Comparison of ENCODE assay signal across 25 cellular contexts in genomic region chr4:149923736-149924135, GRCh38.
"Had no signal": no experiment of that assay in that cellular context is flagged by ENCODE, and none has a peak within 500 bp of the region (broad histone marks: within the 10 kb centered on the region; RNA-seq: fewer than 3 reads in every experiment).

No MANE protein-coding gene starts in this region.

- H3K4me1 Mint-ChIP-seq: activated CD4-positive, alpha-beta T cell treated with anti-CD3 and anti-CD28 coated beads, Interleukin-2, amount 10 ng/mL, durations not matched to agents 7 days and 5 days; activated naive CD8-positive, alpha-beta T cell treated with anti-CD3 and anti-CD28 coated beads, Interleukin-2, amount 50 U/mL, for 24 hours; nephron progenitor cell; T-helper 17 cell had no signal

- H3K36me3 Mint-ChIP-seq: type B pancreatic cell had no signal

- H3K27me3 ChIP-seq: heart left ventricle, sigmoid colon had no signal

- DNase-seq: activated CD4-positive, alpha-beta T cell treated with anti-CD3 and anti-CD28 coated beads, Interleukin-2, amount 10 ng/mL, durations not matched to agents 7 days and 5 days; activated CD8-positive, alpha-beta T cell treated with anti-CD3 and anti-CD28 coated beads for 36 hours; activated gamma-delta T cell; activated naive CD4-positive, alpha-beta T cell treated with anti-CD3 and anti-CD28 coated beads, Interleukin-2, amount 50 U/mL, for 16 hours; activated naive CD8-positive, alpha-beta T cell treated with anti-CD3 and anti-CD28 coated beads, Interleukin-2, amount 50 U/mL, for 24 hours; cerebellar nuclear complex; cortex of kidney; heart left ventricle; islet precursor cell; left cardiac atrium; mesenchymal stem cell; mucosa of descending colon; nephron progenitor cell; occipital lobe; sigmoid colon; stimulated activated CD4-positive, alpha-beta T cell treated with anti-CD3 and anti-CD28 coated beads, Interleukin-15, amount 100 ng/mL, for 24 hours; stimulated activated CD8-positive, alpha-beta memory T cell treated with anti-CD3 and anti-CD28 coated beads, Interleukin-4, amount 100 ng/mL, for 48 hours; stimulated activated naive CD4-positive, alpha-beta T cell; T-helper 17 cell had no signal

- H3K9me3 Mint-ChIP-seq: activated CD4-positive, alpha-beta T cell treated with anti-CD3 and anti-CD28 coated beads, Interleukin-2, amount 10 ng/mL, durations not matched to agents 7 days and 5 days; activated CD8-positive, alpha-beta T cell treated with anti-CD3 and anti-CD28 coated beads for 36 hours; activated naive CD8-positive, alpha-beta T cell treated with anti-CD3 and anti-CD28 coated beads, Interleukin-2, amount 50 U/mL, for 24 hours; activated T-helper 1 cell treated with anti-CD3 and anti-CD28 coated beads, Interleukin-12 subunit alpha, Interleukin-12 subunit beta, Interleukin-2, Interleukin-4 antibody, amounts not matched to agents 30 ng/mL and 10 ng/mL and 1 ng/mL, durations not matched to agents 14 hours and 24 hours and 36 hours; type B pancreatic cell had no signal

- H3K4me3 Mint-ChIP-seq: activated CD4-positive, alpha-beta T cell treated with anti-CD3 and anti-CD28 coated beads, Interleukin-2, amount 10 ng/mL, durations not matched to agents 7 days and 5 days; activated CD8-positive, alpha-beta T cell treated with anti-CD3 and anti-CD28 coated beads for 36 hours; activated naive CD8-positive, alpha-beta T cell treated with anti-CD3 and anti-CD28 coated beads, Interleukin-2, amount 50 U/mL, for 24 hours; activated T-helper 1 cell treated with anti-CD3 and anti-CD28 coated beads, Interleukin-12 subunit alpha, Interleukin-12 subunit beta, Interleukin-2, Interleukin-4 antibody, amounts not matched to agents 30 ng/mL and 10 ng/mL and 1 ng/mL, durations not matched to agents 14 hours and 24 hours and 36 hours; nephron progenitor cell; T-helper 17 cell; type B pancreatic cell had no signal

- H3K36me3 ChIP-seq: heart left ventricle, sigmoid colon, thoracic aorta had no signal

- H3K27me3 Mint-ChIP-seq: activated CD8-positive, alpha-beta T cell treated with anti-CD3 and anti-CD28 coated beads for 36 hours; activated naive CD8-positive, alpha-beta T cell treated with anti-CD3 and anti-CD28 coated beads, Interleukin-2, amount 50 U/mL, for 24 hours; T-helper 17 cell; type B pancreatic cell had no signal

- H3K4me1 ChIP-seq: heart left ventricle, sigmoid colon had no signal

- H3K4me3 ChIP-seq: heart left ventricle, mucosa of descending colon, sigmoid colon, smooth muscle cell, thoracic aorta had no signal

- H3K9me3 ChIP-seq: heart left ventricle, mucosa of descending colon, sigmoid colon, thoracic aorta had no signal

- H3K4me2 ChIP-seq: smooth muscle cell had no signal

- ATAC-seq: activated CD4-positive, CD25-positive, alpha-beta regulatory T cell treated with anti-CD3 and anti-CD28 coated beads, Interleukin-2, amount 50 U/mL, for 24 hours; activated CD8-positive, alpha-beta T cell treated with anti-CD3 and anti-CD28 coated beads for 36 hours; activated naive CD8-positive, alpha-beta T cell treated with anti-CD3 and anti-CD28 coated beads, Interleukin-2, amount 50 U/mL, for 24 hours; heart left ventricle; left cardiac atrium; mucosa of descending colon; T-helper 17 cell had no signal

- H3K27ac Mint-ChIP-seq: activated CD4-positive, alpha-beta T cell treated with anti-CD3 and anti-CD28 coated beads, Interleukin-2, amount 10 ng/mL, durations not matched to agents 7 days and 5 days; activated CD8-positive, alpha-beta T cell treated with anti-CD3 and anti-CD28 coated beads for 36 hours; activated naive CD8-positive, alpha-beta T cell treated with anti-CD3 and anti-CD28 coated beads, Interleukin-2, amount 50 U/mL, for 24 hours; activated T-helper 1 cell treated with anti-CD3 and anti-CD28 coated beads, Interleukin-12 subunit alpha, Interleukin-12 subunit beta, Interleukin-2, Interleukin-4 antibody, amounts not matched to agents 30 ng/mL and 10 ng/mL and 1 ng/mL, durations not matched to agents 14 hours and 24 hours and 36 hours; nephron progenitor cell; T-helper 17 cell; type B pancreatic cell had no signal

- H3K27ac ChIP-seq: epithelial cell of prostate, heart left ventricle, sigmoid colon, thoracic aorta had no signal
